Comparison of ENCODE assay signal across 8 cellular contexts in genomic region chr19:4471400-4472173, GRCh38. TPM values are rescaled to one million over a fixed set of nuclear protein-coding genes. Genes with fewer than 3 reads are reported as not detected.
A peak's percentile ranks its signal among the peaks of the same experiment; 100 is the strongest.
DNase-seq lines count a peak whose midpoint lies in the region; ATAC-seq and TF ChIP-seq lines count a peak whose summit lies in the region.

No MANE protein-coding gene starts in this region.

- H3K27me3 Mint-ChIP-seq in mesothelial cell of epicardium (ENCODE audit: low read depth): no peaks in the 10 kb centered on the region

- H3K4me1 Mint-ChIP-seq in mesothelial cell of epicardium: peaks cover 18% of the 10 kb centered on the region

- TF ChIP-seq CTCF in mesothelial cell of epicardium (IDR thresholded peaks at IDR 0.05; ENCODE audit: unreplicated experiment): no peak

- in situ Hi-C loops in Caki2 (cut with HindIII; ENCODE audit: low pct_unique_long_range_greater_than_20kb, low sequenced_read_pairs): no loop called here

- no peaks in the 10 kb centered on the region for H3K9me3 Mint-ChIP-seq in mesothelial cell of epicardium

- H3K36me3 ChIP-seq in HUES48 (ENCODE audit: control insufficient read depth, insufficient read depth, low read length): peaks cover 9% of the 10 kb centered on the region
- H3K36me3 ChIP-seq in NT2/D1 (ENCODE audit: insufficient read depth, insufficient read length, low read length): peaks cover 15% of the 10 kb centered on the region

- peak; percentile 81 for ATAC-seq in GM21447 (IDR thresholded peaks at IDR 0.05; ENCODE audit: unreplicated experiment)

- no peaks in the 10 kb centered on the region for H3K9me3 ChIP-seq in HUES48 (ENCODE audit: control insufficient read depth, insufficient read depth, low read length)
- no peaks in the 10 kb centered on the region for H3K9me3 ChIP-seq in NT2/D1 (ENCODE audit: insufficient read depth, low read length)

- H3K4me1 ChIP-seq in HUES48 (ENCODE audit: control insufficient read depth, insufficient read depth, low read length) (no peaks in the 10 kb centered on the region), NT2/D1 (ENCODE audit: insufficient read depth, insufficient read length) (peaks cover 7% of the 10 kb centered on the region)

- H3K9ac ChIP-seq in HUES48 (ENCODE audit: low read depth, low read length) (peak overlapping the region; percentile 34; the same call in 1 of the 2 replicates), NT2/D1 (ENCODE audit: insufficient read length, low read depth) (peak overlapping the region; percentile 79)

- H3K4me3 ChIP-seq in HUES48 (ENCODE audit: low read depth, low read length) (peak overlapping the region; percentile 72), NT2/D1 (ENCODE audit: insufficient read length, low read depth) (peak overlapping the region; percentile 57)

- H3K27me3 ChIP-seq in HUES48 (ENCODE audit: control insufficient read depth, insufficient read depth, low read length) (no peaks in the 10 kb centered on the region), NT2/D1 (ENCODE audit: insufficient read depth, insufficient read length) (no peaks in the 10 kb centered on the region)

- peak overlapping the region; percentile 78 for H3K27ac ChIP-seq in HUES48 (ENCODE audit: low read depth, low read length)

- no peak overlapping the region for H3K4me3 Mint-ChIP-seq in mesothelial cell of epicardium

- H3K36me3 Mint-ChIP-seq in mesothelial cell of epicardium: peaks cover 2% of the 10 kb centered on the region

- DNase-seq in Caki2 (ENCODE audit: low read depth): peak; percentile 100
- peak; percentile 99 for DNase-seq in NT2/D1 (ENCODE audit: low read depth, low spot score)
- DNase-seq in activated CD8-positive, alpha-beta memory T cell treated with anti-CD3 and anti-CD28 coated beads, Interleukin-2, amount 50 U/mL, for 24 hours (ENCODE audit: extremely low read depth): peak; percentile 96
- DNase-seq in epidermal melanocyte (ENCODE audit: insufficient read length, low spot score): peak; percentile 99
- peak; percentile 94 to 98 for DNase-seq in mesothelial cell of epicardium (ENCODE audit: low spot score in 2 of 2, unreplicated experiment in 2 of 2)
- peak; percentile 93 to 98 for DNase-seq in stimulated activated CD8-positive, alpha-beta memory T cell treated with anti-CD3 and anti-CD28 coated beads, Interleukin-15, amount 100 ng/mL, for 4 hours (ENCODE audit: low read depth in 2 of 2)

- no peak overlapping the region for H3K27ac Mint-ChIP-seq in mesothelial cell of epicardium

RNA-seq across cellular contexts. Expression of gene HDGFL2, which starts 0.5 kb away (rescaled TPM):
- 68.4 and 71.6 TPM in 2 replicates for total RNA-seq in Caki2 (2014; rRNA removed; shearing (Covaris generic); ENCODE audit: low replicate concordance)
- 87.6 to 91.3 TPM (median 88.9 TPM) in 3 replicates for total RNA-seq in mesothelial cell of epicardium

RNA-seq across cellular contexts. Expression of gene UBXN6, which starts 14.0 kb away (rescaled TPM):
- 185 and 223 TPM in 2 replicates for total RNA-seq in Caki2 (2014; rRNA removed; shearing (Covaris generic); ENCODE audit: low replicate concordance)
- total RNA-seq in mesothelial cell of epicardium: 67.7 to 71.0 TPM (median 69.9 TPM) in 3 replicates

RNA-seq across cellular contexts. Expression of gene PLIN4, which starts 46.7 kb away (rescaled TPM):
- total RNA-seq in Caki2 (2014; rRNA removed; shearing (Covaris generic); ENCODE audit: low replicate concordance): 0.24 TPM in 1 of 2 replicates, not detected in the other
- total RNA-seq in mesothelial cell of epicardium: 0.25 to 0.29 TPM (median 0.29 TPM) in 3 replicates

Comparison
In these comparisons a context has a peak if more than half of its experiments do, and no peak if none do; other contexts are left out.
1. Peak in every context shown above with its lines: DNase-seq, ATAC-seq, H3K4me3 ChIP-seq and H3K27ac ChIP-seq.